9 cellular contexts compared by ENCODE assay signal in genomic region chr9:106862946-106863740, GRCh38. TPM values are rescaled to one million over a fixed set of nuclear protein-coding genes. Genes with fewer than 3 reads are reported as not detected.
A peak's percentile ranks its signal among the peaks of the same experiment; 100 is the strongest.
DNase-seq lines count a peak whose midpoint lies in the region; ATAC-seq, FAIRE-seq and TF ChIP-seq lines count a peak whose summit lies in the region.
"Had no signal": no experiment of that assay in that cellular context is flagged by ENCODE, and none has a peak within 500 bp of the region (broad histone marks: within the 10 kb centered on the region; RNA-seq: fewer than 3 reads in every experiment).

TSS of gene ZNF462 (plus strand) at chr9:106863166. CDS start at chr9:106923384, 60,218 bp downstream.

- no peak for FAIRE-seq in D721Med (lab: Jason Lieb, UNC)
- FAIRE-seq: islet of Langerhans had no signal

- H3K79me2 ChIP-seq in hepatocyte, result peaks cover 52% of the 10 kb centered on the region

- peak within 1 kb of the TSS; percentile 28 for H3K27ac Mint-ChIP-seq in T-helper 2 cell treated with Interferon-gamma antibody and Interleukin-4, amounts not matched to agents 5 μg/mL and 100 μg/mL, for 36 hours

- H3K27me3 Mint-ChIP-seq in T-helper 2 cell treated with Interferon-gamma antibody and Interleukin-4, amounts not matched to agents 5 μg/mL and 100 μg/mL, for 36 hours (ENCODE audit: low read depth), result peaks cover 74% of the 10 kb centered on the region

- H3K9me2 ChIP-seq in hepatocyte (replicated peaks; ENCODE audit: insufficient read depth), result no peaks in the 10 kb centered on the region

- DNase-seq in T-helper 2 cell treated with Interferon-gamma antibody and Interleukin-4, amounts not matched to agents 5 μg/mL and 100 μg/mL, for 36 hours (ENCODE audit: low spot score), result no peak
- no peak for DNase-seq in T-helper 2 cell
- DNase-seq in NCI-H510A (lab: John Stamatoyannopoulos, UW), result peak; percentile 39
- peak; percentile 77 for DNase-seq in astrocyte of the spinal cord (ENCODE audit: low read depth, low spot score)
- DNase-seq in hepatocyte (ENCODE audit: low spot score), result peak; percentile 79
- DNase-seq in psoas muscle, result peak; percentile 43 to 72
- no peak for DNase-seq in D721Med (ENCODE audit: insufficient read length, low spot score)

- in situ Hi-C loops in astrocyte of the spinal cord (cut with HindIII; ENCODE audit: low sequenced_read_pairs), result no loop called here

- H3K36me3 Mint-ChIP-seq in T-helper 2 cell treated with Interferon-gamma antibody and Interleukin-4, amounts not matched to agents 5 μg/mL and 100 μg/mL, for 36 hours (ENCODE audit: low read depth), result no peaks in the 10 kb centered on the region

- H3K4me1 Mint-ChIP-seq in T-helper 2 cell treated with Interferon-gamma antibody and Interleukin-4, amounts not matched to agents 5 μg/mL and 100 μg/mL, for 36 hours (ENCODE audit: low read depth), result peaks cover 9% of the 10 kb centered on the region

- H3K27me3 ChIP-seq in hepatocyte, result no peaks in the 10 kb centered on the region
- H3K27me3 ChIP-seq in psoas muscle (ENCODE audit: insufficient read depth in 3 of 3, low read length in 2 of 3), result no peaks in the 10 kb centered on the region

- peak within 1 kb of the TSS; percentile 62 for H2AFZ ChIP-seq in hepatocyte

- H3K36me3 ChIP-seq in hepatocyte (replicated peaks; ENCODE audit: insufficient read depth, low read depth) (no peaks in the 10 kb centered on the region), psoas muscle (ENCODE audit: insufficient read depth in 1 of 2, low read depth in 1 of 2) (no peaks in the 10 kb centered on the region)

- intact Hi-C loops in psoas muscle (cut with DNase I), result loop anchor here (2.0 to 10.0 kb wide), 10 partner anchors 56 to 961 kb away; no protein-coding TSS in a partner anchor

- H3K9me3 Mint-ChIP-seq in T-helper 2 cell treated with Interferon-gamma antibody and Interleukin-4, amounts not matched to agents 5 μg/mL and 100 μg/mL, for 36 hours, result no peaks in the 10 kb centered on the region

- H3K27ac ChIP-seq in hepatocyte, result peak within 1 kb of the TSS; percentile 96
- peak within 1 kb of the TSS; percentile 95 for H3K27ac ChIP-seq in psoas muscle

- peaks cover 15% of the 10 kb centered on the region for H3K4me1 ChIP-seq in hepatocyte (ENCODE audit: insufficient read depth)
- peaks cover 13% of the 10 kb centered on the region for H3K4me1 ChIP-seq in psoas muscle

- WGBS in hepatocyte (ENCODE audit: low lambda C conversion rate, missing lambda C conversion rate), result under 1% methylated on average over 26 of the region's 29 CpGs
- 0 to 1% (median 1%) methylated on average over 26 to 29 of the region's 29 CpGs for WGBS in psoas muscle, 3 donors

- no peaks in the 10 kb centered on the region for H4K20me1 ChIP-seq in hepatocyte (ENCODE audit: insufficient read depth, poor library complexity, severe bottlenecking)

- H3K4me2 ChIP-seq in hepatocyte, result peak within 1 kb of the TSS; percentile 90

- H3K9me3 ChIP-seq in hepatocyte (ENCODE audit: low read depth) (no peaks in the 10 kb centered on the region), psoas muscle (no peaks in the 10 kb centered on the region)

- peak within 1 kb of the TSS; percentile 48 for H3K4me3 Mint-ChIP-seq in T-helper 2 cell treated with Interferon-gamma antibody and Interleukin-4, amounts not matched to agents 5 μg/mL and 100 μg/mL, for 36 hours

- peak; percentile 52 to 64 (median 59) for ATAC-seq in psoas muscle
- ATAC-seq in GM21529 (IDR thresholded peaks at IDR 0.05; ENCODE audit: unreplicated experiment), result no peak

- TF ChIP-seq CTCF in astrocyte of the spinal cord (IDR thresholded peaks at IDR 0.05; ENCODE audit: low read depth, low read length) (no peak), hepatocyte (IDR thresholded peaks at IDR 0.05; ENCODE audit: poor library complexity) (no peak), psoas muscle (IDR thresholded peaks at IDR 0.05) (no peak), D721Med (IDR thresholded peaks at IDR 0.05; ENCODE audit: insufficient read depth, missing control alignments) (no peak)

- peak within 1 kb of the TSS; percentile 86 for H3K4me3 ChIP-seq in astrocyte of the spinal cord (ENCODE audit: low read depth, low read length)
- H3K4me3 ChIP-seq in hepatocyte, result peak within 1 kb of the TSS; percentile 90
- H3K4me3 ChIP-seq in psoas muscle, result peak within 1 kb of the TSS; percentile 79

RNA-seq across cellular contexts. Expression of gene ZNF462, which starts in this region (rescaled TPM):
- total RNA-seq in hepatocyte (13.8 and 27.5 TPM in 2 replicates), psoas muscle (100 to 1,000 TPM in 1 of 4 donors, 10 to 100 TPM in 3; 16.3 to 102 (median 24.6) TPM)
- polyA plus RNA-seq in hepatocyte (7.8 and 8.6 TPM in 2 replicates), psoas muscle (1 to 10 TPM; 2.0 to 6.1 (median 2.5) TPM)

Comparison
In these comparisons a context has a peak if more than half of its experiments do, and no peak if none do; other contexts are left out.
1. DNase-seq: peak in NCI-H510A (single experiment), astrocyte of the spinal cord (single experiment), hepatocyte (single experiment) and psoas muscle (2 of 2); none in T-helper 2 cell treated with Interferon-gamma antibody and Interleukin-4, amounts not matched to agents 5 μg/mL and 100 μg/mL, for 36 hours (single experiment), T-helper 2 cell (0 of 5) and D721Med (single experiment).
2. Peak in every context shown above with its lines, with median percentiles within 50 percentile points of each other: H3K4me3 ChIP-seq.